7 cellular contexts compared by ENCODE assay signal in the genomic region with DNA sequence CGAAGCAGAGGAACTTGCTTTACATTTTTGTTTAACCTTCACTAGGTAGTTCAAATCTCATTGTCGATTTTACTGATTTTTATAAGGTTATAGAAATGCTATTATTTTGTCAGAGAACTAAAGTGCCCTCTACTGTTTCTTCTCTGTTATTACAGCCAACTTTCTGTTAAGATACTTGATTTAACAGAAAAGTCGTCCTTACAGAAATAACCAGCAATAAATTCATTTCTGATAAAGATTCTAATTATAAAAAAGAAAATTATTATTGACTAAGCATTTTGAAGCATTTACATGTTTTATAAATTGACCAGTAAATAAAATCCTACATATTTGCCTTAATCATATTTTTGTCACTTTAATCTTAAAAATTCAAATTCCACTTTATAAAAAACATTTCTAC.
DNase-seq lines count a peak whose midpoint lies in the region; ATAC-seq, FAIRE-seq and TF ChIP-seq lines count a peak whose summit lies in the region.

No MANE protein-coding gene starts in this region.

- no peak overlapping the region for H3K4me3 ChIP-seq in GM12878
- H3K4me3 ChIP-seq in lower lobe of right lung: no peak overlapping the region

- ATAC-seq in GM12878 (peak; percentile 34; the same call in 1 of the 3 replicates), lower lobe of right lung (no peak), HG02571 (IDR thresholded peaks at IDR 0.05; ENCODE audit: unreplicated experiment) (no peak), HG02973 (IDR thresholded peaks at IDR 0.05; ENCODE audit: unreplicated experiment) (no peak), GM19395 (IDR thresholded peaks at IDR 0.05; ENCODE audit: unreplicated experiment) (no peak)

- no peaks in the 10 kb centered on the region for H3K4me1 ChIP-seq in GM12878 (ENCODE audit: control insufficient read depth, insufficient read depth, low read length)
- H3K4me1 ChIP-seq in lower lobe of right lung: peaks cover 28% of the 10 kb centered on the region

- WGBS in GM12878 (ENCODE audit: insufficient coverage, insufficient replicate concordance, low lambda C conversion rate, missing lambda C conversion rate): 1% methylated on average over 3 of the region's 3 CpGs

- peak; percentile 55 for TF ChIP-seq RAD21 in GM12878 (IDR thresholded peaks at IDR 0.05; ENCODE audit: insufficient read depth, low read depth, low read length)

- RAD21 ChIA-PET in GM12878 (lab: Charles Lee; ENCODE audit: unreplicated experiment): interaction anchor here (1.2 kb wide), 1 partner anchor 62 kb away, joined by 3 read pairs; no protein-coding TSS in a partner anchor

- intact Hi-C loops in GM12878 (cut with micrococcal nuclease; ENCODE audit: unreplicated experiment): loop anchor here (1.0 kb wide), 1 partner anchor 158 kb away; no protein-coding TSS in a partner anchor
- intact Hi-C loops in lower lobe of right lung (cut with DNase I): no loop called here

- no peak for FAIRE-seq in GM12878 (lab: Jason Lieb, UNC)

- TF ChIP-seq POLR2A in GM12878 (IDR thresholded peaks at IDR 0.05; ENCODE audit: low read depth, low read length): no peak

- H4K20me1 ChIP-seq in GM12878 (ENCODE audit: control insufficient read depth, insufficient read depth): no peaks in the 10 kb centered on the region

- no peaks in the 10 kb centered on the region for H3K27me3 ChIP-seq in GM12878 (replicated peaks in 1 of 2; ENCODE audit: control insufficient read depth in 2 of 2, insufficient read depth in 2 of 2, low read length in 1 of 2)
- H3K27me3 ChIP-seq in lower lobe of right lung (ENCODE audit: low read depth): no peaks in the 10 kb centered on the region

- in situ Hi-C loops in GM12878 (cut with MboI): no loop called here

- no peak overlapping the region for H2AFZ ChIP-seq in GM12878 (ENCODE audit: control insufficient read depth, low read depth, low read length)

- BruUV-seq in GM12878 (replicated peaks; lab: Mats Ljungman, UMichigan): no TSS peak

- SMC1A ChIA-PET in GM12878 (lab: Charles Lee; ENCODE audit: uncharacterized antibody, unreplicated experiment): interaction anchor here (1.6 to 2.8 kb wide), 3 partner anchors 14 to 156 kb away, joined by 3 to 15 read pairs (median 4); no protein-coding TSS in a partner anchor

- peak; percentile 40 for DNase-seq in NCI-H1694 (lab: John Stamatoyannopoulos, UW)
- DNase-seq in GM12878 (ENCODE audit: low read depth, low spot score): no peak
- DNase-seq in lower lobe of right lung: no peak

- POLR2A ChIA-PET in GM12878 (lab: Charles Lee): no interaction called here

- H3K4me2 ChIP-seq in GM12878 (ENCODE audit: control insufficient read depth, insufficient read depth): no peak overlapping the region

- peak; percentile 39; the same call in 2 of the 3 replicates for TF ChIP-seq CTCF in GM12872 (IDR thresholded peaks at IDR 0.05; ENCODE audit: insufficient read depth, low read depth, low read length)
- peak; percentile 46 to 57 (median 50); a peak in 4 of 6 replicates for TF ChIP-seq CTCF in GM12878 (IDR thresholded peaks at IDR 0.05 in 2 of 3, conservative IDR thresholded peaks at IDR 0.05 in 1 of 3; ENCODE audit: control insufficient read depth in 2 of 3, extremely low read depth in 1 of 3, insufficient read depth in 1 of 3, low read depth in 3 of 3, low read length in 3 of 3)
- TF ChIP-seq CTCF in lower lobe of right lung (IDR thresholded peaks at IDR 0.05): peak; percentile 69

- CTCF ChIA-PET in GM12878 (lab: Yijun Ruan, JAX): interaction anchor here (2.9 kb wide), 2 partner anchors 159 to 163 kb away, joined by 11 to 25 read pairs; no protein-coding TSS in a partner anchor

- H3K9me3 ChIP-seq in GM12878 (replicated peaks; ENCODE audit: control insufficient read depth, insufficient read depth, low read length) (no peaks in the 10 kb centered on the region), lower lobe of right lung (no peaks in the 10 kb centered on the region)

- no peak overlapping the region for H3K9ac ChIP-seq in GM12878 (ENCODE audit: control insufficient read depth, insufficient read depth, low read length)

- H3K36me3 ChIP-seq in GM12878 (ENCODE audit: control insufficient read depth in 2 of 2, insufficient read depth in 2 of 2, low read length in 1 of 2): no peaks in the 10 kb centered on the region
- no peaks in the 10 kb centered on the region for H3K36me3 ChIP-seq in lower lobe of right lung

- no peak overlapping the region for H3K27ac ChIP-seq in GM12878 (ENCODE audit: control insufficient read depth, insufficient read depth)
- H3K27ac ChIP-seq in lower lobe of right lung: no peak overlapping the region

- no peaks in the 10 kb centered on the region for H3K79me2 ChIP-seq in GM12878 (ENCODE audit: control insufficient read depth, insufficient read depth, low read length)

- TF ChIP-seq EP300 in GM12878 (IDR thresholded peaks at IDR 0.05; ENCODE audit: borderline replicate concordance in 1 of 2, control insufficient read depth in 1 of 2, low read depth in 2 of 2, low read length in 2 of 2): no peak

TF ChIP-seq in GM12878, 131 proteins besides CTCF, POLR2A, EP300 and RAD21 (continues in another document):
- TF ChIP-seq JUNB (IDR thresholded peaks at IDR 0.05) (no peak), RCOR1 (conservative IDR thresholded peaks at IDR 0.05; ENCODE audit: low read depth, low read length) (no peak), HCFC1 (IDR thresholded peaks at IDR 0.05; ENCODE audit: low read length) (no peak), TAF1 (IDR thresholded peaks at IDR 0.05; ENCODE audit: borderline replicate concordance, low read depth, low read length) (no peak), SMARCA5 (IDR thresholded peaks at IDR 0.05) (no peak), DPF2 (IDR thresholded peaks at IDR 0.05) (no peak), TCF7 (IDR thresholded peaks at IDR 0.05; ENCODE audit: borderline replicate concordance) (no peak), TCF3 (IDR thresholded peaks at IDR 0.05; ENCODE audit: borderline replicate concordance, insufficient read depth, low read depth, low read length) (no peak), ESRRA (IDR thresholded peaks at IDR 0.05; ENCODE audit: low read length) (no peak), NFIC (IDR thresholded peaks at IDR 0.05; ENCODE audit: low read depth, low read length) (no peak), BACH1 (IDR thresholded peaks at IDR 0.05; ENCODE audit: borderline replicate concordance) (no peak), HDAC2 (IDR thresholded peaks at IDR 0.05) (no peak)
- TF ChIP-seq, protein P1, sequence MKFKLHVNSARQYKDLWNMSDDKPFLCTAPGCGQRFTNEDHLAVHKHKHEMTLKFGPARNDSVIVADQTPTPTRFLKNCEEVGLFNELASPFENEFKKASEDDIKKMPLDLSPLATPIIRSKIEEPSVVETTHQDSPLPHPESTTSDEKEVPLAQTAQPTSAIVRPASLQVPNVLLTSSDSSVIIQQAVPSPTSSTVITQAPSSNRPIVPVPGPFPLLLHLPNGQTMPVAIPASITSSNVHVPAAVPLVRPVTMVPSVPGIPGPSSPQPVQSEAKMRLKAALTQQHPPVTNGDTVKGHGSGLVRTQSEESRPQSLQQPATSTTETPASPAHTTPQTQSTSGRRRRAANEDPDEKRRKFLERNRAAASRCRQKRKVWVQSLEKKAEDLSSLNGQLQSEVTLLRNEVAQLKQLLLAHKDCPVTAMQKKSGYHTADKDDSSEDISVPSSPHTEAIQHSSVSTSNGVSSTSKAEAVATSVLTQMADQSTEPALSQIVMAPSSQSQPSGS (IDR thresholded peaks at IDR 0.05; ENCODE audit: low read length): no peak
- TF ChIP-seq, protein P2, sequence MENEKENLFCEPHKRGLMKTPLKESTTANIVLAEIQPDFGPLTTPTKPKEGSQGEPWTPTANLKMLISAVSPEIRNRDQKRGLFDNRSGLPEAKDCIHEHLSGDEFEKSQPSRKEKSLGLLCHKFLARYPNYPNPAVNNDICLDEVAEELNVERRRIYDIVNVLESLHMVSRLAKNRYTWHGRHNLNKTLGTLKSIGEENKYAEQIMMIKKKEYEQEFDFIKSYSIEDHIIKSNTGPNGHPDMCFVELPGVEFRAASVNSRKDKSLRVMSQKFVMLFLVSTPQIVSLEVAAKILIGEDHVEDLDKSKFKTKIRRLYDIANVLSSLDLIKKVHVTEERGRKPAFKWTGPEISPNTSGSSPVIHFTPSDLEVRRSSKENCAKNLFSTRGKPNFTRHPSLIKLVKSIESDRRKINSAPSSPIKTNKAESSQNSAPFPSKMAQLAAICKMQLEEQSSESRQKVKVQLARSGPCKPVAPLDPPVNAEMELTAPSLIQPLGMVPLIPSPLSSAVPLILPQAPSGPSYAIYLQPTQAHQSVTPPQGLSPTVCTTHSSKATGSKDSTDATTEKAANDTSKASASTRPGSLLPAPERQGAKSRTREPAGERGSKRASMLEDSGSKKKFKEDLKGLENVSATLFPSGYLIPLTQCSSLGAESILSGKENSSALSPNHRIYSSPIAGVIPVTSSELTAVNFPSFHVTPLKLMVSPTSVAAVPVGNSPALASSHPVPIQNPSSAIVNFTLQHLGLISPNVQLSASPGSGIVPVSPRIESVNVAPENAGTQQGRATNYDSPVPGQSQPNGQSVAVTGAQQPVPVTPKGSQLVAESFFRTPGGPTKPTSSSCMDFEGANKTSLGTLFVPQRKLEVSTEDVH (IDR thresholded peaks at IDR 0.05; ENCODE audit: low read depth, partially characterized antibody): no peak
